ENCODE assay signal across 20 cellular contexts in the genomic region with DNA sequence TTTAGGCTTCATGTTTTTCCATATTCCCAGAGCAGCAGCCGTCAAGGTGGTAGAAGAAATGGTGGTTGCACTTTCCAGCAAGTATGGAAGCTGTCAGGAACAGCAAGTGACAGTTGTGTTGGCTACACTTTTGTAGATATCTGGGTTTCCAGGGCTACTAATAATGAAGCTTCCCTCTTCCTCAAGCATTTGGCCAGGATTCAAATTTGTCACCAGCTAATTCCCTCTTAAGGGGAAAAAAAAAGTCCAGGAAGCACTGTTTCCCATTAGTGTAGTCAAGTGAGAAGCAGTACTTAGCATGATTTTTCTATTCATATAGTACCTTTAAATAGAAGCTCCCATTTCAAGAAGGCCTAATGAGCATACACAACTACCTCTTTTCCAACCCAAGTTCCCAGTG.
A peak's percentile ranks its signal among the peaks of the same experiment; 100 is the strongest.
DNase-seq lines count a peak whose midpoint lies in the region; ATAC-seq, FAIRE-seq and TF ChIP-seq lines count a peak whose summit lies in the region.
"Had no signal": no experiment of that assay in that cellular context is flagged by ENCODE, and none has a peak within 500 bp of the region (broad histone marks: within the 10 kb centered on the region; RNA-seq: fewer than 3 reads in every experiment).

No MANE protein-coding gene starts in this region.

- H3F3A ChIP-seq in smooth muscle cell (ENCODE audit: low read depth), result no peaks in the 10 kb centered on the region

- no peaks in the 10 kb centered on the region for H3K9me2 ChIP-seq in HCT116 (ENCODE audit: insufficient read depth)

- H3K4me3 ChIP-seq in BLaER1 treated with 17β-estradiol and CSF1 and Interleukin-3, amounts not matched to agents 10 nM and 100 nM, result no peak overlapping the region
- no peak overlapping the region for H3K4me3 ChIP-seq in HCT116 (replicated peaks in 1 of 2; ENCODE audit: low read depth in 1 of 2, low read length in 2 of 2)
- H3K4me3 ChIP-seq in GM12878, result no peak overlapping the region
- no peak overlapping the region for H3K4me3 ChIP-seq in BE2C (ENCODE audit: low read depth, low read length)
- H3K4me3 ChIP-seq in smooth muscle cell, result no peak overlapping the region

- H3K4me1 ChIP-seq in BLaER1 treated with 17β-estradiol and CSF1 and Interleukin-3, amounts not matched to agents 10 nM and 100 nM, result peaks cover 15 to 31% (median 21%) of the 10 kb centered on the region in 10 experiments
- peaks cover 12 to 25% of the 10 kb centered on the region in 2 experiments for H3K4me1 ChIP-seq in HCT116 (ENCODE audit: control insufficient read depth in 1 of 2, insufficient read depth in 2 of 2, low read length in 2 of 2)
- peaks cover 16% of the 10 kb centered on the region for H3K4me1 ChIP-seq in GM12878 (ENCODE audit: control insufficient read depth, insufficient read depth, low read length)
- H3K4me1 ChIP-seq in BE2C, result no peaks in the 10 kb centered on the region
- no peaks in the 10 kb centered on the region for H3K4me1 ChIP-seq in smooth muscle cell (ENCODE audit: low read depth)

- no peaks in the 10 kb centered on the region for H3K9me3 ChIP-seq in BLaER1 treated with 17β-estradiol and CSF1 and Interleukin-3, amounts not matched to agents 10 nM and 100 nM (replicated peaks in 1 of 11)
- H3K9me3 ChIP-seq in HCT116 (ENCODE audit: control insufficient read depth in 1 of 2, insufficient read depth in 1 of 2, low read depth in 1 of 2, low read length in 2 of 2) (no peaks in the 10 kb centered on the region), GM12878 (replicated peaks; ENCODE audit: control insufficient read depth, insufficient read depth, low read length) (no peaks in the 10 kb centered on the region; the same call in 1 of the 3 replicates), BE2C (no peaks in the 10 kb centered on the region), smooth muscle cell (replicated peaks; ENCODE audit: low read depth) (no peaks in the 10 kb centered on the region)

- TF ChIP-seq RAD21 in HCT116 (IDR thresholded peaks at IDR 0.05; ENCODE audit: low read depth) (no peak), GM12878 (IDR thresholded peaks at IDR 0.05; ENCODE audit: insufficient read depth, low read depth, low read length) (no peak)

- peak overlapping the region; percentile 31 to 73 (median 42); a peak in 15 of 22 replicates for H3K4me2 ChIP-seq in BLaER1 treated with 17β-estradiol and CSF1 and Interleukin-3, amounts not matched to agents 10 nM and 100 nM
- H3K4me2 ChIP-seq in HCT116 (ENCODE audit: low read length) (peak overlapping the region; percentile 52), GM12878 (ENCODE audit: control insufficient read depth, insufficient read depth) (peak overlapping the region; percentile 76), smooth muscle cell (no peak overlapping the region)

- CTCF ChIA-PET in HCT116 (lab: Charles Lee) (no interaction called here), GM12878 (lab: Yijun Ruan, JAX) (interaction anchor here (0.7 to 5.7 kb wide), 12 partner anchors 10 to 459 kb away, joined by 3 to 46 read pairs (median 4); a partner anchor contains a TSS)

- ATAC-seq in HCT116, result no peak
- no peak for ATAC-seq in GM12878
- no peak for ATAC-seq in activated T-cell treated with anti-CD3 and anti-CD28 coated beads, Interleukin-2, amount 50 U/mL, for 72 hours (replicated peaks in 1 of 2)
- ATAC-seq: CD8-positive, alpha-beta T cell had no signal

- H3K4me3 Mint-ChIP-seq in activated T-cell treated with anti-CD3 and anti-CD28 coated beads, Interleukin-2, amount 50 U/mL, for 72 hours, result no peak overlapping the region
- H3K4me3 Mint-ChIP-seq: CD8-positive, alpha-beta T cell; T-helper 1 cell treated with Interleukin-12 subunit alpha and Interleukin-12 subunit beta and Interleukin-4 antibody, amounts not matched to agents 30 μg/mL and 1 μg/mL, for 36 hours had no signal

- TF ChIP-seq CTCF in HCT116 (IDR thresholded peaks at IDR 0.05 in 2 of 3, conservative IDR thresholded peaks at IDR 0.05 in 1 of 3; ENCODE audit: borderline replicate concordance in 1 of 3, insufficient read depth in 1 of 3, low read depth in 2 of 3, low read length in 2 of 3) (no peak), GM12878 (IDR thresholded peaks at IDR 0.05 in 2 of 3, conservative IDR thresholded peaks at IDR 0.05 in 1 of 3; ENCODE audit: control insufficient read depth in 2 of 3, extremely low read depth in 1 of 3, insufficient read depth in 1 of 3, low read depth in 3 of 3, low read length in 3 of 3) (no peak), BE2C (IDR thresholded peaks at IDR 0.05; ENCODE audit: low read depth, low read length) (no peak), smooth muscle cell (IDR thresholded peaks at IDR 0.05; ENCODE audit: borderline replicate concordance, insufficient read depth, poor library complexity, severe bottlenecking) (no peak)

- POLR2A ChIA-PET in HCT116 (lab: Charles Lee), result no interaction called here
- POLR2A ChIA-PET in GM12878 (lab: Charles Lee), result interaction anchor here (0.6 to 3.7 kb wide), 8 partner anchors 10 to 47 kb away, joined by 3 to 33 read pairs (median 8); no protein-coding TSS in a partner anchor

- SMC1A ChIA-PET in GM12878 (lab: Charles Lee; ENCODE audit: uncharacterized antibody, unreplicated experiment), result interaction anchor here (1.2 to 19.3 kb wide), 9 partner anchors 10 to 205 kb away, joined by 3 to 394 read pairs (median 11); no protein-coding TSS in a partner anchor

- BruUV-seq in HCT116 (replicated peaks; lab: Mats Ljungman, UMichigan) (no TSS peak), GM12878 (replicated peaks; lab: Mats Ljungman, UMichigan) (TSS peak; percentile 4)

- WGBS in GM12878 (ENCODE audit: insufficient coverage, insufficient replicate concordance, low lambda C conversion rate, missing lambda C conversion rate), result 41% methylated on average over 1 of the region's 1 CpG
- WGBS in smooth muscle cell (ENCODE audit: low lambda C conversion rate), result 69% methylated on average over 1 of the region's 1 CpG

- H3K27ac Mint-ChIP-seq in activated T-cell treated with anti-CD3 and anti-CD28 coated beads, Interleukin-2, amount 50 U/mL, for 72 hours, result no peak overlapping the region
- H3K27ac Mint-ChIP-seq: CD8-positive, alpha-beta T cell; T-helper 1 cell treated with Interleukin-12 subunit alpha and Interleukin-12 subunit beta and Interleukin-4 antibody, amounts not matched to agents 30 μg/mL and 1 μg/mL, for 36 hours had no signal

- H3K4me1 Mint-ChIP-seq in activated T-cell treated with anti-CD3 and anti-CD28 coated beads, Interleukin-2, amount 50 U/mL, for 72 hours (ENCODE audit: low read depth), result no peaks in the 10 kb centered on the region

- intact Hi-C loops in HCT116 (cut with micrococcal nuclease) (no loop called here), GM12878 (cut with micrococcal nuclease; ENCODE audit: unreplicated experiment) (loop anchor here (1.0 to 5.0 kb wide), 2 partner anchors 28 to 305 kb away; no protein-coding TSS in a partner anchor)

- no peaks in the 10 kb centered on the region for H3K36me3 Mint-ChIP-seq in activated T-cell treated with anti-CD3 and anti-CD28 coated beads, Interleukin-2, amount 50 U/mL, for 72 hours (ENCODE audit: insufficient read depth in 2 of 2)
- H3K36me3 Mint-ChIP-seq: CD8-positive, alpha-beta T cell had no signal

- peaks cover 8% of the 10 kb centered on the region for H3K27me3 Mint-ChIP-seq in activated T-cell treated with anti-CD3 and anti-CD28 coated beads, Interleukin-2, amount 50 U/mL, for 72 hours (ENCODE audit: low read depth)

- H2AFZ ChIP-seq in HCT116 (ENCODE audit: low read depth, low read length, poor library complexity, severe bottlenecking) (no peak overlapping the region), GM12878 (ENCODE audit: control insufficient read depth, low read depth, low read length) (no peak overlapping the region), smooth muscle cell (ENCODE audit: low read depth) (no peak overlapping the region)

- H3K27ac ChIP-seq in BLaER1 treated with 17β-estradiol and CSF1 and Interleukin-3, amounts not matched to agents 10 nM and 100 nM, result no peak overlapping the region
- H3K27ac ChIP-seq in HCT116 (ENCODE audit: low read depth, low read length) (no peak overlapping the region), GM12878 (ENCODE audit: control insufficient read depth, insufficient read depth) (peak overlapping the region; percentile 60), smooth muscle cell (ENCODE audit: low read depth) (no peak overlapping the region)

- H3K9me3 Mint-ChIP-seq in activated T-cell treated with anti-CD3 and anti-CD28 coated beads, Interleukin-2, amount 50 U/mL, for 72 hours, result no peaks in the 10 kb centered on the region
- H3K9me3 Mint-ChIP-seq: CD8-positive, alpha-beta T cell; T-helper 1 cell treated with Interleukin-12 subunit alpha and Interleukin-12 subunit beta and Interleukin-4 antibody, amounts not matched to agents 30 μg/mL and 1 μg/mL, for 36 hours had no signal

- RAD21 ChIA-PET in HCT116 (lab: Charles Lee; ENCODE audit: low non-redundant PET in 1 of 2, low total read pairs in 2 of 2, uncharacterized antibody in 2 of 2, unreplicated experiment in 2 of 2), result no interaction called here
- RAD21 ChIA-PET in GM12878 (lab: Charles Lee; ENCODE audit: unreplicated experiment), result interaction anchor here (1.2 to 10.5 kb wide), 5 partner anchors 10 to 220 kb away, joined by 3 to 207 read pairs (median 5); no protein-coding TSS in a partner anchor

- no peaks in the 10 kb centered on the region for H3K36me3 ChIP-seq in BLaER1 treated with 17β-estradiol and CSF1 and Interleukin-3, amounts not matched to agents 10 nM and 100 nM
- no peaks in the 10 kb centered on the region for H3K36me3 ChIP-seq in HCT116 (ENCODE audit: control insufficient read depth in 1 of 2, insufficient read depth in 2 of 2, low read length in 2 of 2)
- no peaks in the 10 kb centered on the region; a peak in 1 of 4 replicates for H3K36me3 ChIP-seq in GM12878 (ENCODE audit: control insufficient read depth in 2 of 2, insufficient read depth in 2 of 2, low read length in 1 of 2)
- H3K36me3 ChIP-seq in BE2C, result no peaks in the 10 kb centered on the region
- H3K36me3 ChIP-seq in smooth muscle cell (ENCODE audit: low read depth), result no peaks in the 10 kb centered on the region

- no peak for FAIRE-seq in GM12878 (lab: Jason Lieb, UNC)
- FAIRE-seq: H1 had no signal

- TF ChIP-seq POLR2A in HCT116 (IDR thresholded peaks at IDR 0.05; ENCODE audit: borderline replicate concordance, extremely low read depth, insufficient read depth, insufficient read length) (no peak), GM12878 (IDR thresholded peaks at IDR 0.05; ENCODE audit: low read depth, low read length) (no peak)

- in situ Hi-C loops in GM12878 (cut with MboI), result no loop called here

- H3K9ac ChIP-seq in BLaER1 treated with 17β-estradiol and CSF1 and Interleukin-3, amounts not matched to agents 10 nM and 100 nM, result no peak overlapping the region
- no peak overlapping the region for H3K9ac ChIP-seq in HCT116 (ENCODE audit: low read length)
- no peak overlapping the region for H3K9ac ChIP-seq in GM12878 (ENCODE audit: control insufficient read depth, insufficient read depth, low read length)
- H3K9ac ChIP-seq in smooth muscle cell (ENCODE audit: low read depth), result no peak overlapping the region

- TF ChIP-seq EP300 in GM12878 (IDR thresholded peaks at IDR 0.05; ENCODE audit: borderline replicate concordance in 1 of 2, control insufficient read depth in 1 of 2, low read depth in 2 of 2, low read length in 2 of 2), result no peak

- H4K20me1 ChIP-seq in BLaER1 treated with 17β-estradiol and CSF1 and Interleukin-3, amounts not matched to agents 10 nM and 100 nM, result no peaks in the 10 kb centered on the region
- no peaks in the 10 kb centered on the region for H4K20me1 ChIP-seq in HCT116 (ENCODE audit: insufficient read depth)
- no peaks in the 10 kb centered on the region for H4K20me1 ChIP-seq in GM12878 (ENCODE audit: control insufficient read depth, insufficient read depth)
- H4K20me1 ChIP-seq in smooth muscle cell (ENCODE audit: low read depth), result no peaks in the 10 kb centered on the region

- no peak for DNase-seq in HCT116 (ENCODE audit: low read depth, low spot score)
- DNase-seq in NCI-H2029 (lab: John Stamatoyannopoulos, UW), result peak; percentile 31
- DNase-seq in GM12878 (ENCODE audit: low read depth, low spot score), result no peak
- no peak for DNase-seq in hypothalamus (lab: John Stamatoyannopoulos, UW)
- DNase-seq in activated T-cell treated with anti-CD3 and anti-CD28 coated beads, Interleukin-2, amount 50 U/mL, for 72 hours, result no peak
- no peak for DNase-seq in BE2C
- DNase-seq in smooth muscle cell (lab: John Stamatoyannopoulos, UW; ENCODE audit: unreplicated experiment), result no peak
- DNase-seq: C1 segment of cervical spinal cord; CD8-positive, alpha-beta T cell; KBM-7; NCI-H1694 treated with DMSO at 0.1 percent for 48 hours; NCI-H226; NCI-H510A treated with DMSO at 0.1 percent for 48 hours; NCI-H774; OCI-M1; RPMI8226; SHP77 had no signal

- H3K79me2 ChIP-seq in HCT116 (ENCODE audit: insufficient read depth, low read length) (peaks cover 74% of the 10 kb centered on the region), GM12878 (ENCODE audit: control insufficient read depth, insufficient read depth, low read length) (peaks cover 2% of the 10 kb centered on the region; the same call in 1 of the 2 replicates), smooth muscle cell (ENCODE audit: low read depth) (no peaks in the 10 kb centered on the region)

- H3K27me3 ChIP-seq in BLaER1 treated with 17β-estradiol and CSF1 and Interleukin-3, amounts not matched to agents 10 nM and 100 nM, result no peaks in the 10 kb centered on the region
- H3K27me3 ChIP-seq in HCT116 (ENCODE audit: insufficient read depth, low read length) (no peaks in the 10 kb centered on the region), GM12878 (replicated peaks in 1 of 2; ENCODE audit: control insufficient read depth in 2 of 2, insufficient read depth in 2 of 2, low read length in 1 of 2) (no peaks in the 10 kb centered on the region), BE2C (peaks cover 3% of the 10 kb centered on the region), smooth muscle cell (ENCODE audit: low read depth) (no peaks in the 10 kb centered on the region)
